In the genomic region with DNA sequence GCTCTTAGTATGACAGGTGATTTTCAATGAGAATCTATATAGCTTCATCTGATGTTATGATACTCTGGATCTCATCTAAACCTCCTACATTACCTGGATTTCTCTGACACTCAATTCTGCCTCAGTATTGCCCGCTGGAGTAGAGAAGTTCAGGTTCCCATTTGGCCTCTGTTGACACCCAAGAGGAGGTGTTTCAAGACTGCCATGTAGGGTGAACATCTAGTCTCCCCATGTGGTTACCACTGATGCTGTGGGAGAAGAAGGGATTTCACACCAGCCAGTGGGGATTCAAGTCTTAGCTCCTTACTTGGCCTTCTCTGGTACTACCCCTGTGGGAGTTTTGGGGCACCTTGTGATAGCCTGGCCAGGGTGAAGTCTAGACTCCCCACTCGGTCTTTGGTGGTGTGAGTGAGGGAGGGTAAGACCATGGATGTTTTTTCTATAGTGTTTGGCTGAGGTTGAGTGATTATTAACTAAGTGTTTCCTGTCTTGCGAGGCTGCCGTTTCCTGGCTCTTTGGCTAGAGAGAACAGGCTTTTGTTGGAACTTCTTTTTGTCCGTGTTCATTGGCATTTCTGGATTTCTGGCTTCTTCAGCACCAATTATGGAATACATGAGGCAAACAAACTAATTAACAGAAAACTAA, we compare ENCODE assay signal across 1 cellular context.
TF ChIP-seq lines count a peak whose summit lies in the region.

No MANE protein-coding gene starts in this region.

TF ChIP-seq in HepG2, 621 proteins besides CTCF, POLR2A, EP300 and RAD21 (continued from another document):
- TF ChIP-seq PAXIP1 (CRISPR knock-in tag; conservative IDR thresholded peaks at IDR 0.05) = peak; percentile 63
- no peak for TF ChIP-seq ZNF746 (CRISPR knock-in tag; IDR thresholded peaks at IDR 0.05)
- TF ChIP-seq IRF2 (CRISPR knock-in tag; IDR thresholded peaks at IDR 0.05) = peak; percentile 24; the same call in 1 of the 2 replicates
- TF ChIP-seq, protein P1, sequence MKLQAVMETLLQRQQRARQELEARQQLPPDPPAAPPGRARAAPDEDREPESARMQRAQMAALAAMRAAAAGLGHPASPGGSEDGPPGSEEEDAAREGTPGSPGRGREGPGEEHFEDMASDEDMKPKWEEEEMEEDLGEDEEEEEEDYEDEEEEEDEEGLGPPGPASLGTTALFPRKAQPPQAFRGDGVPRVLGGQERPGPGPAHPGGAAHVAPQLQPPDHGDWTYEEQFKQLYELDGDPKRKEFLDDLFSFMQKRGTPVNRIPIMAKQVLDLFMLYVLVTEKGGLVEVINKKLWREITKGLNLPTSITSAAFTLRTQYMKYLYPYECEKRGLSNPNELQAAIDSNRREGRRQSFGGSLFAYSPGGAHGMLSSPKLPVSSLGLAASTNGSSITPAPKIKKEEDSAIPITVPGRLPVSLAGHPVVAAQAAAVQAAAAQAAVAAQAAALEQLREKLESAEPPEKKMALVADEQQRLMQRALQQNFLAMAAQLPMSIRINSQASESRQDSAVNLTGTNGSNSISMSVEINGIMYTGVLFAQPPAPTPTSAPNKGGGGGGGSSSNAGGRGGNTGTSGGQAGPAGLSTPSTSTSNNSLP (IDR thresholded peaks at IDR 0.05; ENCODE audit: low read depth, low read length) = no peak
- no peak for TF ChIP-seq MEIS1 (CRISPR knock-in tag; IDR thresholded peaks at IDR 0.05; ENCODE audit: borderline replicate concordance)
- no peak for TF ChIP-seq KAT2B (IDR thresholded peaks at IDR 0.05; ENCODE audit: borderline replicate concordance, low read depth, low read length)
- TF ChIP-seq TSC22D2 (CRISPR knock-in tag; IDR thresholded peaks at IDR 0.05; ENCODE audit: borderline replicate concordance) = no peak
- no peak for TF ChIP-seq ZNF432 (CRISPR knock-in tag; IDR thresholded peaks at IDR 0.05; ENCODE audit: borderline replicate concordance)
- TF ChIP-seq CREM (IDR thresholded peaks at IDR 0.05) = no peak
- TF ChIP-seq CREM (CRISPR knock-in tag; IDR thresholded peaks at IDR 0.05) = no peak
- TF ChIP-seq, protein P2, sequence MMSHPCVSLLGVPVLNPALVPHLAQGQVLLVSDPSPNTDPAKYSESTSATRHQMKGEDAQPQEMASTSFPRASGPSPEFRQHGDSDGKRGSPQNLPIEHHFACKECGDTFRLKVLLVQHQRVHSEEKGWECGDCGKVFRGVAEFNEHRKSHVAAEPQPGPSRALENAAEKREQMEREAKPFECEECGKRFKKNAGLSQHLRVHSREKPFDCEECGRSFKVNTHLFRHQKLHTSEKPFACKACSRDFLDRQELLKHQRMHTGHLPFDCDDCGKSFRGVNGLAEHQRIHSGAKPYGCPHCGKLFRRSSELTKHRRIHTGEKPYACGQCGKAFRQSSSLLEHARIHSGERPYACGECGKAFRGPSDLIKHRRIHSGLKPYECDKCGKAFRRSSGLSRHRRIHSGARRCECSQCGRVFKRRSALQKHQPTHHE (CRISPR knock-in tag; IDR thresholded peaks at IDR 0.05; ENCODE audit: borderline replicate concordance) = no peak
- TF ChIP-seq ZKSCAN1 (IDR thresholded peaks at IDR 0.05; ENCODE audit: low read length) = no peak
- TF ChIP-seq MAFK (conservative IDR thresholded peaks at IDR 0.05 in 1 of 2, IDR thresholded peaks at IDR 0.05 in 1 of 2; ENCODE audit: low read length in 2 of 2) = no peak
- TF ChIP-seq ZNF891 (CRISPR knock-in tag; IDR thresholded peaks at IDR 0.05) = no peak
- no peak for TF ChIP-seq NFYB (CRISPR knock-in tag; IDR thresholded peaks at IDR 0.05)
- no peak for TF ChIP-seq ZNF841 (CRISPR knock-in tag; IDR thresholded peaks at IDR 0.05; ENCODE audit: borderline replicate concordance)
- TF ChIP-seq NFKB2 (CRISPR knock-in tag; IDR thresholded peaks at IDR 0.05; ENCODE audit: borderline replicate concordance) = no peak
- no peak for TF ChIP-seq EZH2 (conservative IDR thresholded peaks at IDR 0.05; ENCODE audit: low read depth, low read length)
- TF ChIP-seq SMAD3 (CRISPR knock-in tag; IDR thresholded peaks at IDR 0.05) = no peak
- TF ChIP-seq HNRNPUL1 (IDR thresholded peaks at IDR 0.05; ENCODE audit: low read depth, low read length) = no peak
- TF ChIP-seq, protein P3, sequence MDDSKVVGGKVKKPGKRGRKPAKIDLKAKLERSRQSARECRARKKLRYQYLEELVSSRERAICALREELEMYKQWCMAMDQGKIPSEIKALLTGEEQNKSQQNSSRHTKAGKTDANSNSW (CRISPR knock-in tag; IDR thresholded peaks at IDR 0.05; ENCODE audit: borderline replicate concordance) = no peak
- no peak for TF ChIP-seq ZSCAN5A (CRISPR knock-in tag; IDR thresholded peaks at IDR 0.05; ENCODE audit: borderline replicate concordance)
- no peak for TF ChIP-seq ZSCAN25 (CRISPR knock-in tag; IDR thresholded peaks at IDR 0.05)
- no peak for TF ChIP-seq ZNF282 (IDR thresholded peaks at IDR 0.05; ENCODE audit: partially characterized antibody)
- no peak for TF ChIP-seq HOXD1 (CRISPR knock-in tag; IDR thresholded peaks at IDR 0.05)
- TF ChIP-seq CHD2 (IDR thresholded peaks at IDR 0.05; ENCODE audit: low read depth, low read length) = no peak
- TF ChIP-seq FIP1L1 (IDR thresholded peaks at IDR 0.05; ENCODE audit: borderline replicate concordance, insufficient read depth, low read depth, low read length) = no peak
- no peak for TF ChIP-seq ZNF781 (CRISPR knock-in tag; IDR thresholded peaks at IDR 0.05; ENCODE audit: borderline replicate concordance, not compliant biosample characterization)
- no peak for TF ChIP-seq MAFF (IDR thresholded peaks at IDR 0.05; ENCODE audit: low read depth, low read length)
- TF ChIP-seq MXD3 (CRISPR knock-in tag; IDR thresholded peaks at IDR 0.05) = no peak
- TF ChIP-seq ZNF564 (CRISPR knock-in tag; IDR thresholded peaks at IDR 0.05) = no peak
- TF ChIP-seq ZFP36L2 (CRISPR knock-in tag; IDR thresholded peaks at IDR 0.05) = no peak
- no peak for TF ChIP-seq ZNF138 (CRISPR knock-in tag; IDR thresholded peaks at IDR 0.05; ENCODE audit: low read depth)
